ENCODE assay signal across 28 cellular contexts in the genomic region with DNA sequence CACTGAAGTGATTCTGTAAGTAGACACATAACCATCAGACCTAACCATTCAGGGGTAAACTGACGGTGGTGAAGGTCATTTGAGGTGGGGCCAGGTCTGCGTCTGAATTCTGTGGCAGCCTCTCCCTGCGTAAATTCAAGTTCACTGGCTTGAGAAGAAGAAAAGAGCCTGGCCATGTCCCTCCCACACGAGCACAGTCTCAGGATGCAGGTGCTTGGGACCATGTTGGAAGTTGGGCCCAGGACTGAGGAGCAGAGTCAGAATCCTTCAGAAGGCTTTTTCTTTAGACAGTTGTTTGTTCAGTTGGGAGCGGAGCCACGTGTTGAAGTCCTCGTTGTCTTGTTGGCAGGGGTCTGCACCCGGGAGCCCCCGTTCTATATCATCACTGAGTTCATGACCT. TPM values are rescaled to one million over a fixed set of nuclear protein-coding genes. Genes with fewer than 3 reads are reported as not detected.
DNase-seq lines count a peak whose midpoint lies in the region; ATAC-seq and TF ChIP-seq lines count a peak whose summit lies in the region.
"Had no signal": no experiment of that assay in that cellular context is flagged by ENCODE, and none has a peak within 500 bp of the region (broad histone marks: within the 10 kb centered on the region; RNA-seq: fewer than 3 reads in every experiment).

No MANE protein-coding gene starts in this region.

- peaks cover 20% of the 10 kb centered on the region for H3K4me1 ChIP-seq in body of pancreas
- H3K4me1 ChIP-seq in sigmoid colon: peaks cover 0 to 66% (median 62%) of the 10 kb centered on the region in 4 donors

- ATAC-seq in body of pancreas (no peak), left colon (peak; percentile 23)
- ATAC-seq: activated naive CD4-positive, alpha-beta T cell treated with anti-CD3 and anti-CD28 coated beads, Interleukin-2, amount 50 U/mL, for 72 hours; activated T-helper 17 cell treated with anti-CD3 and anti-CD28 coated beads, Interleukin-2, amount 50 U/mL, for 72 hours; effector memory CD8-positive, alpha-beta T cell; esophagus mucosa had no signal

- H3K4me1 Mint-ChIP-seq in immature natural killer cell: no peaks in the 10 kb centered on the region
- H3K4me1 Mint-ChIP-seq: activated T-helper 17 cell treated with anti-CD3 and anti-CD28 coated beads, Interleukin-2, amount 50 U/mL, for 72 hours had no signal

- H3K4me3 ChIP-seq in body of pancreas (no peak overlapping the region), sigmoid colon (no peak overlapping the region)
- H3K4me3 ChIP-seq: BLaER1 treated with 17β-estradiol and CSF1 and Interleukin-3, amounts not matched to agents 10 nM and 100 nM; pancreas; vagina had no signal

- peaks cover 18 to 33% (median 18%) of the 10 kb centered on the region in 3 donors for H3K36me3 Mint-ChIP-seq in immature natural killer cell

- peaks cover 0 to 3% (median 2%) of the 10 kb centered on the region in 3 donors for H3K27me3 Mint-ChIP-seq in immature natural killer cell (ENCODE audit: low read depth in 3 of 3)
- H3K27me3 Mint-ChIP-seq: activated T-helper 17 cell treated with anti-CD3 and anti-CD28 coated beads, Interleukin-2, amount 50 U/mL, for 72 hours; effector memory CD8-positive, alpha-beta T cell had no signal

- H3K27ac ChIP-seq in 22Rv1: peak overlapping the region; percentile 45
- peak overlapping the region in 3 of 4 donors; percentile 16 to 55 (median 45) for H3K27ac ChIP-seq in body of pancreas
- peak overlapping the region; percentile 59 to 73 (median 68) for H3K27ac ChIP-seq in sigmoid colon
- H3K27ac ChIP-seq: BLaER1 treated with 17β-estradiol and CSF1 and Interleukin-3, amounts not matched to agents 10 nM and 100 nM; vagina had no signal

- DNase-seq in body of pancreas (no peak), left colon (no peak), sigmoid colon (no peak), dedifferentiated amniotic fluid mesenchymal stem cell (ENCODE audit: extremely low spot score) (no peak), NCI-H748 treated with DMSO at 0.1 percent for 48 hours (lab: John Stamatoyannopoulos, UW) (no peak), immature natural killer cell (no peak), DMS53 treated with DMSO at 0.1 percent for 48 hours (lab: John Stamatoyannopoulos, UW; ENCODE audit: unreplicated experiment) (no peak)
- DNase-seq: activated CD4-positive, alpha-beta T cell treated with anti-CD3 and anti-CD28 coated beads, Interleukin-2, amount 50 U/mL, for 48 hours; activated CD8-positive, alpha-beta memory T cell treated with anti-CD3 and anti-CD28 coated beads, Interleukin-2, amount 50 U/mL, for 48 hours; effector memory CD8-positive, alpha-beta T cell; NCI-H1417; NCI-H2081 treated with DMSO at 0.1 percent for 48 hours; NCI-H82; nephron progenitor cell; stimulated activated CD4-positive, alpha-beta T cell treated with anti-CD3 and anti-CD28 coated beads, Interleukin-15, amount 100 ng/mL, for 24 hours had no signal

- H3K27ac Mint-ChIP-seq in immature natural killer cell: no peak overlapping the region
- H3K27ac Mint-ChIP-seq: activated naive CD4-positive, alpha-beta T cell treated with anti-CD3 and anti-CD28 coated beads, Interleukin-2, amount 50 U/mL, for 72 hours; activated T-helper 17 cell treated with anti-CD3 and anti-CD28 coated beads, Interleukin-2, amount 50 U/mL, for 72 hours; nephron progenitor cell had no signal

- H3K27me3 ChIP-seq in body of pancreas (no peaks in the 10 kb centered on the region), sigmoid colon (no peaks in the 10 kb centered on the region)
- H3K27me3 ChIP-seq: BLaER1 treated with 17β-estradiol and CSF1 and Interleukin-3, amounts not matched to agents 10 nM and 100 nM; pancreas; vagina had no signal

- no peak overlapping the region for H3K4me3 Mint-ChIP-seq in immature natural killer cell
- H3K4me3 Mint-ChIP-seq: activated T-helper 17 cell treated with anti-CD3 and anti-CD28 coated beads, Interleukin-2, amount 50 U/mL, for 72 hours; effector memory CD8-positive, alpha-beta T cell; nephron progenitor cell had no signal

- intact Hi-C loops in body of pancreas (cut with DNase I): no loop called here
- intact Hi-C loops in left colon (cut with DNase I, micrococcal nuclease): loop anchor here in 1 of 2 donors (5.0 to 10.0 kb wide), 2 partner anchors 160 to 172 kb away; no protein-coding TSS in a partner anchor
- intact Hi-C loops in sigmoid colon (cut with DNase I): no loop called here

- TF ChIP-seq POLR2A in body of pancreas (IDR thresholded peaks at IDR 0.05) (no peak), sigmoid colon (IDR thresholded peaks at IDR 0.05) (no peak)

- no peaks in the 10 kb centered on the region for H3K36me3 ChIP-seq in body of pancreas (replicated peaks in 1 of 2; ENCODE audit: insufficient read depth in 1 of 2, low read depth in 2 of 2)
- peaks cover 21 to 95% (median 42%) of the 10 kb centered on the region in 4 donors for H3K36me3 ChIP-seq in sigmoid colon

- WGBS in body of pancreas, 2 donors: 52 to 55% methylated on average over 9 of the region's 9 CpGs
- 32 to 77% methylated on average over 9 of the region's 9 CpGs for WGBS in sigmoid colon, 2 donors

- no peaks in the 10 kb centered on the region for H3K9me3 ChIP-seq in body of pancreas
- no peaks in the 10 kb centered on the region for H3K9me3 ChIP-seq in sigmoid colon
- H3K9me3 ChIP-seq: BLaER1 treated with 17β-estradiol and CSF1 and Interleukin-3, amounts not matched to agents 10 nM and 100 nM; pancreas; vagina had no signal

- H3K9me3 Mint-ChIP-seq in immature natural killer cell: no peaks in the 10 kb centered on the region
- H3K9me3 Mint-ChIP-seq: activated naive CD4-positive, alpha-beta T cell treated with anti-CD3 and anti-CD28 coated beads, Interleukin-2, amount 50 U/mL, for 72 hours; activated T-helper 17 cell treated with anti-CD3 and anti-CD28 coated beads, Interleukin-2, amount 50 U/mL, for 72 hours; effector memory CD8-positive, alpha-beta T cell; nephron progenitor cell had no signal

- no peak for TF ChIP-seq CTCF in 22Rv1 (IDR thresholded peaks at IDR 0.05)
- no peak for TF ChIP-seq CTCF in body of pancreas (IDR thresholded peaks at IDR 0.05)
- TF ChIP-seq CTCF in sigmoid colon (IDR thresholded peaks at IDR 0.05): no peak

- TF ChIP-seq EP300 in sigmoid colon (IDR thresholded peaks at IDR 0.05): no peak

RNA-seq across cellular contexts. Expression of a gene that starts 24.1 kb away (rescaled TPM):
- total RNA-seq in body of pancreas: not detected
- total RNA-seq in left colon: not detected
- total RNA-seq in sigmoid colon: not detected
- polyA plus RNA-seq in sigmoid colon: under 1 TPM in 1 of 3 donors, not detected in 2; 0.20 TPM
- not detected for polyA plus RNA-seq in immature natural killer cell
- total RNA-seq: activated naive CD4-positive, alpha-beta T cell treated with anti-CD3 and anti-CD28 coated beads, Interleukin-2, amount 50 U/mL, for 72 hours; activated T-helper 17 cell treated with anti-CD3 and anti-CD28 coated beads, Interleukin-2, amount 50 U/mL, for 72 hours; astrocyte; chondrocyte; Daoy; esophagus mucosa; H1; M059J; pancreas; vagina had no signal
- polyA plus RNA-seq: H1, keratinocyte, pancreas had no signal

RNA-seq across cellular contexts. Expression of a gene that starts 37.5 kb away (rescaled TPM):
- 10 to 100 TPM; 23.3 to 29.0 TPM for total RNA-seq in body of pancreas
- total RNA-seq in left colon: 10 to 100 TPM; 79.0 to 93.9 TPM
- total RNA-seq in sigmoid colon: 100 to 1,000 TPM in 2 of 4 donors, 10 to 100 TPM in 2; 69.6 to 127 (median 101) TPM
- 10 to 100 TPM; 24.5 to 50.0 (median 31.8) TPM for polyA plus RNA-seq in sigmoid colon
- 10 to 100 TPM in 1 of 3 donors, 1 to 10 TPM in 1, under 1 TPM in 1; 0.25 to 19.2 (median 5.0) TPM for polyA plus RNA-seq in immature natural killer cell
